In genomic region chr4:165443276-165443675, GRCh38 we compare ENCODE assay signal across 22 cellular contexts.
"Had no signal": no experiment of that assay in that cellular context is flagged by ENCODE, and none has a peak within 500 bp of the region (broad histone marks: within the 10 kb centered on the region; RNA-seq: fewer than 3 reads in every experiment).

No MANE protein-coding gene starts in this region.

- H3K27me3 ChIP-seq: dorsolateral prefrontal cortex, heart right ventricle had no signal

- DNase-seq: dorsolateral prefrontal cortex; effector memory CD4-positive, alpha-beta T cell; heart right ventricle; hypothalamus; left cardiac atrium; left ventricle myocardium inferior; lower lobe of right lung; natural killer cell; posterior cingulate gyrus; right cardiac atrium; stimulated activated CD4-positive, alpha-beta T cell treated with anti-CD3 and anti-CD28 coated beads, Interleukin-2, amount 100 ng/mL, for 48 hours; stimulated activated naive CD4-positive, alpha-beta T cell treated with Interleukin-2 at 50 U/mL for 16 hours; trophoblast cell had no signal

- H3K9me3 ChIP-seq: heart right ventricle, left ventricle myocardium inferior, lower lobe of right lung had no signal

- H3K4me1 Mint-ChIP-seq: memory B cell, natural killer cell had no signal

- H3K4me1 ChIP-seq: left ventricle myocardium inferior, lower lobe of right lung had no signal

- H3K36me3 Mint-ChIP-seq: memory B cell, mesothelial cell of epicardium, natural killer cell had no signal

- H3K27ac ChIP-seq: coronary artery, heart right ventricle, left ventricle myocardium inferior, lower lobe of right lung had no signal

- H3K4me3 Mint-ChIP-seq: memory B cell, mesothelial cell of epicardium, natural killer cell, neural crest cell had no signal

- H3K4me3 ChIP-seq: coronary artery, dorsolateral prefrontal cortex, heart right ventricle, left ventricle myocardium inferior, lower lobe of right lung, smooth muscle cell had no signal

- H3K4me2 ChIP-seq: smooth muscle cell had no signal

- FAIRE-seq: endometrium, frontal cortex, islet of Langerhans had no signal

- ATAC-seq: esophagus mucosa, heart right ventricle, left cardiac atrium, lower lobe of right lung, natural killer cell, right cardiac atrium had no signal

- H3K36me3 ChIP-seq: heart right ventricle, left ventricle myocardium inferior, lower lobe of right lung had no signal

- H3K27ac Mint-ChIP-seq: memory B cell, mesothelial cell of epicardium, natural killer cell had no signal

- H3K9me3 Mint-ChIP-seq: memory B cell, mesothelial cell of epicardium, natural killer cell had no signal
